Comparison of ENCODE assay signal across 1 cellular context in the genomic region with DNA sequence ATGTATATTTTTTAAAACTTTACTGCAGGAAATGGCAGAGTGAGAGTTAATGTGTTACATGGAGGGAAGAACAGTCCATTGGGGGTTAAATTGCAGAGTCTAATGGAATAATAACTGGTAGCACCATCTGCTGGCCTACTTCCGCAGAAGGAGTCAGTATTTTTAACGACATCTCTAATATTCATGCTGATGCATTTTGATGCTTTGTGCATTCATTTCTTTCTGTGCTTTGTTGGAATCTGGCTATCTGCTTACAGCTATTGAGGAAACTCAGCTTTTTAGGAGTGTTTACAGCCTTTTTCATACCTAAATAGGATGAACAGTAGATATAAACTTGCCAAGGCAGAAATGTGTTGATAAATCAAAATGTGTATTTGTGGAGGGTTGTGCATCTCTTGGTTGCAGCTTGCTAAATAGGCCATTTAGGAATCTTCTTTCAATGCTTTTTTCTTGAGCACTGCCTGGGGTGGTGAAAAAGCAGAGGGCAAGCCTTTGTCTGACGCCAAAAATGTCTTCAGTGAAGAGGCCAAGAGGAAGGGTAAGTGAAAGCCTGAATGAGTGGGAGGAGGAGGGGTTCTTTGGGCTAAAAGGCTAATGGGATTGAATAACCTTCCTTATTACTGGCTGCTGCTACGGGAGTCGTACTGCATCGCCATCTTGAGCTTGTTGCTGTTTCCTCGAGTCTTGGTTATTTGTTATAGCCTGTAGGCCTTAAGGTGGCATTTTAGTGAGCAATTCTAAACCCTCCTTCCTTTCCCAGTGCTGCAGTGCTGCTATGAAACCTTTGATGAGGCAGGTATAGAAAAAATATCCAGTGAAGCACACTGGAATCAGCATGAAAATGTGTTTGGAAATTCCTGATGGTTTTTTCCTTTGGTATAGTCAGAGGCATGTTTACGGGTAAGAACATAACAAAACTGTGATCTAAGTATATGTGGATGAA.
TF ChIP-seq lines count a peak whose summit lies in the region.

No MANE protein-coding gene starts in this region.

TF ChIP-seq in GM12878, 131 proteins besides CTCF, POLR2A, EP300 and RAD21 (continued from another document and continues in another):
- TF ChIP-seq SUZ12 (IDR thresholded peaks at IDR 0.05; ENCODE audit: unreplicated experiment), result no peak
- no peak for TF ChIP-seq RUNX3 (IDR thresholded peaks at IDR 0.05; ENCODE audit: low read length)
- no peak for TF ChIP-seq NR2C1 (IDR thresholded peaks at IDR 0.05)
- TF ChIP-seq, protein P1, sequence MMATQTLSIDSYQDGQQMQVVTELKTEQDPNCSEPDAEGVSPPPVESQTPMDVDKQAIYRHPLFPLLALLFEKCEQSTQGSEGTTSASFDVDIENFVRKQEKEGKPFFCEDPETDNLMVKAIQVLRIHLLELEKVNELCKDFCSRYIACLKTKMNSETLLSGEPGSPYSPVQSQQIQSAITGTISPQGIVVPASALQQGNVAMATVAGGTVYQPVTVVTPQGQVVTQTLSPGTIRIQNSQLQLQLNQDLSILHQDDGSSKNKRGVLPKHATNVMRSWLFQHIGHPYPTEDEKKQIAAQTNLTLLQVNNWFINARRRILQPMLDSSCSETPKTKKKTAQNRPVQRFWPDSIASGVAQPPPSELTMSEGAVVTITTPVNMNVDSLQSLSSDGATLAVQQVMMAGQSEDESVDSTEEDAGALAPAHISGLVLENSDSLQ (IDR thresholded peaks at IDR 0.05), result no peak
- TF ChIP-seq JUNB (IDR thresholded peaks at IDR 0.05), result no peak
- TF ChIP-seq, protein P2, sequence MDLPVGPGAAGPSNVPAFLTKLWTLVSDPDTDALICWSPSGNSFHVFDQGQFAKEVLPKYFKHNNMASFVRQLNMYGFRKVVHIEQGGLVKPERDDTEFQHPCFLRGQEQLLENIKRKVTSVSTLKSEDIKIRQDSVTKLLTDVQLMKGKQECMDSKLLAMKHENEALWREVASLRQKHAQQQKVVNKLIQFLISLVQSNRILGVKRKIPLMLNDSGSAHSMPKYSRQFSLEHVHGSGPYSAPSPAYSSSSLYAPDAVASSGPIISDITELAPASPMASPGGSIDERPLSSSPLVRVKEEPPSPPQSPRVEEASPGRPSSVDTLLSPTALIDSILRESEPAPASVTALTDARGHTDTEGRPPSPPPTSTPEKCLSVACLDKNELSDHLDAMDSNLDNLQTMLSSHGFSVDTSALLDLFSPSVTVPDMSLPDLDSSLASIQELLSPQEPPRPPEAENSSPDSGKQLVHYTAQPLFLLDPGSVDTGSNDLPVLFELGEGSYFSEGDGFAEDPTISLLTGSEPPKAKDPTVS (IDR thresholded peaks at IDR 0.05; ENCODE audit: low read depth, low read length), result no peak
- peak in 1 of 2 experiments; percentile 52; a peak in 1 of 3 replicates for TF ChIP-seq EGR1 (IDR thresholded peaks at IDR 0.05; ENCODE audit: borderline replicate concordance in 1 of 2, low read depth in 2 of 2, low read length in 2 of 2)
- TF ChIP-seq, protein P3, sequence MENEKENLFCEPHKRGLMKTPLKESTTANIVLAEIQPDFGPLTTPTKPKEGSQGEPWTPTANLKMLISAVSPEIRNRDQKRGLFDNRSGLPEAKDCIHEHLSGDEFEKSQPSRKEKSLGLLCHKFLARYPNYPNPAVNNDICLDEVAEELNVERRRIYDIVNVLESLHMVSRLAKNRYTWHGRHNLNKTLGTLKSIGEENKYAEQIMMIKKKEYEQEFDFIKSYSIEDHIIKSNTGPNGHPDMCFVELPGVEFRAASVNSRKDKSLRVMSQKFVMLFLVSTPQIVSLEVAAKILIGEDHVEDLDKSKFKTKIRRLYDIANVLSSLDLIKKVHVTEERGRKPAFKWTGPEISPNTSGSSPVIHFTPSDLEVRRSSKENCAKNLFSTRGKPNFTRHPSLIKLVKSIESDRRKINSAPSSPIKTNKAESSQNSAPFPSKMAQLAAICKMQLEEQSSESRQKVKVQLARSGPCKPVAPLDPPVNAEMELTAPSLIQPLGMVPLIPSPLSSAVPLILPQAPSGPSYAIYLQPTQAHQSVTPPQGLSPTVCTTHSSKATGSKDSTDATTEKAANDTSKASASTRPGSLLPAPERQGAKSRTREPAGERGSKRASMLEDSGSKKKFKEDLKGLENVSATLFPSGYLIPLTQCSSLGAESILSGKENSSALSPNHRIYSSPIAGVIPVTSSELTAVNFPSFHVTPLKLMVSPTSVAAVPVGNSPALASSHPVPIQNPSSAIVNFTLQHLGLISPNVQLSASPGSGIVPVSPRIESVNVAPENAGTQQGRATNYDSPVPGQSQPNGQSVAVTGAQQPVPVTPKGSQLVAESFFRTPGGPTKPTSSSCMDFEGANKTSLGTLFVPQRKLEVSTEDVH (IDR thresholded peaks at IDR 0.05; ENCODE audit: low read depth, partially characterized antibody), result no peak
- no peak for TF ChIP-seq SUPT20H (IDR thresholded peaks at IDR 0.05; ENCODE audit: borderline replicate concordance, control insufficient read depth, low read depth, low read length)
- TF ChIP-seq, protein P4, sequence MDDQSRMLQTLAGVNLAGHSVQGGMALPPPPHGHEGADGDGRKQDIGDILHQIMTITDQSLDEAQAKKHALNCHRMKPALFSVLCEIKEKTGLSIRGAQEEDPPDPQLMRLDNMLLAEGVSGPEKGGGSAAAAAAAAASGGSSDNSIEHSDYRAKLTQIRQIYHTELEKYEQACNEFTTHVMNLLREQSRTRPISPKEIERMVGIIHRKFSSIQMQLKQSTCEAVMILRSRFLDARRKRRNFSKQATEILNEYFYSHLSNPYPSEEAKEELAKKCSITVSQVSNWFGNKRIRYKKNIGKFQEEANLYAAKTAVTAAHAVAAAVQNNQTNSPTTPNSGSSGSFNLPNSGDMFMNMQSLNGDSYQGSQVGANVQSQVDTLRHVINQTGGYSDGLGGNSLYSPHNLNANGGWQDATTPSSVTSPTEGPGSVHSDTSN (IDR thresholded peaks at IDR 0.05; ENCODE audit: insufficient replicate concordance, low read depth, low read length), result no peak
- TF ChIP-seq CEBPZ (IDR thresholded peaks at IDR 0.05; ENCODE audit: low read depth, low read length), result no peak
- TF ChIP-seq TCF12 (IDR thresholded peaks at IDR 0.05; ENCODE audit: low read depth, low read length), result no peak
- TF ChIP-seq, protein P5, sequence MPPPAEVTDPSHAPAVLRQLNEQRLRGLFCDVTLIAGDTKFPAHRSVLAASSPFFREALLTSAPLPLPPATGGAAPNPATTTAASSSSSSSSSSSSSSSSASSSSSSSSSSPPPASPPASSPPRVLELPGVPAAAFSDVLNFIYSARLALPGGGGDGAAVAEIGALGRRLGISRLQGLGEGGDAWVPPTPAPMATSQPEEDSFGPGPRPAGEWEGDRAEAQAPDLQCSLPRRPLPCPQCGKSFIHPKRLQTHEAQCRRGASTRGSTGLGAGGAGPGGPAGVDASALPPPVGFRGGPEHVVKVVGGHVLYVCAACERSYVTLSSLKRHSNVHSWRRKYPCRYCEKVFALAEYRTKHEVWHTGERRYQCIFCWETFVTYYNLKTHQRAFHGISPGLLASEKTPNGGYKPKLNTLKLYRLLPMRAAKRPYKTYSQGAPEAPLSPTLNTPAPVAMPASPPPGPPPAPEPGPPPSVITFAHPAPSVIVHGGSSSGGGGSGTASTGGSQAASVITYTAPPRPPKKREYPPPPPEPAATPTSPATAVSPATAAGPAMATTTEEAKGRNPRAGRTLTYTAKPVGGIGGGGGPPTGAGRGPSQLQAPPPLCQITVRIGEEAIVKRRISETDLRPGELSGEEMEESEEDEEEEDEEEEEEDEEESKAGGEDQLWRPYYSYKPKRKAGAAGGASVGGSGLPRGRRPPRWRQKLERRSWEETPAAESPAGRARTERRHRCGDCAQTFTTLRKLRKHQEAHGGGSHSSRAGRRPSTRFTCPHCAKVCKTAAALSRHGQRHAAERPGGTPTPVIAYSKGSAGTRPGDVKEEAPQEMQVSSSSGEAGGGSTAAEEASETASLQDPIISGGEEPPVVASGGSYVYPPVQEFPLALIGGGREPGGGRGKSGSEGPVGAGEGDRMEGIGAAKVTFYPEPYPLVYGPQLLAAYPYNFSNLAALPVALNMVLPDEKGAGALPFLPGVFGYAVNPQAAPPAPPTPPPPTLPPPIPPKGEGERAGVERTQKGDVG (CRISPR knock-in tag; IDR thresholded peaks at IDR 0.05), result no peak
- peak; percentile 80 for TF ChIP-seq POLR2AphosphoS5 (IDR thresholded peaks at IDR 0.05; ENCODE audit: low read length)
- no peak for TF ChIP-seq FOXK2 (IDR thresholded peaks at IDR 0.05)
- TF ChIP-seq ZBTB33 (IDR thresholded peaks at IDR 0.05), result no peak
- TF ChIP-seq NR2C2 (IDR thresholded peaks at IDR 0.05; ENCODE audit: borderline replicate concordance, control insufficient read depth, insufficient read length, low read depth), result no peak
- TF ChIP-seq DPF2 (IDR thresholded peaks at IDR 0.05), result peak; percentile 33; the same call in 1 of the 2 replicates
- no peak for TF ChIP-seq HCFC1 (IDR thresholded peaks at IDR 0.05; ENCODE audit: low read length)
- TF ChIP-seq CHD2 (IDR thresholded peaks at IDR 0.05; ENCODE audit: borderline replicate concordance, low read depth, low read length), result no peak
- TF ChIP-seq ESRRA (IDR thresholded peaks at IDR 0.05; ENCODE audit: low read length), result no peak
- no peak for TF ChIP-seq NFIC (IDR thresholded peaks at IDR 0.05; ENCODE audit: low read depth, low read length)
- peak; percentile 47; the same call in 1 of the 2 replicates for TF ChIP-seq CBX5 (IDR thresholded peaks at IDR 0.05; ENCODE audit: low read depth)
- no peak for TF ChIP-seq BHLHE40 (IDR thresholded peaks at IDR 0.05; ENCODE audit: borderline replicate concordance in 1 of 2, low read depth in 2 of 2, low read length in 1 of 2)
- TF ChIP-seq YY1 (IDR thresholded peaks at IDR 0.05; ENCODE audit: low read depth, low read length), result peak; percentile 94
- TF ChIP-seq, protein P6, sequence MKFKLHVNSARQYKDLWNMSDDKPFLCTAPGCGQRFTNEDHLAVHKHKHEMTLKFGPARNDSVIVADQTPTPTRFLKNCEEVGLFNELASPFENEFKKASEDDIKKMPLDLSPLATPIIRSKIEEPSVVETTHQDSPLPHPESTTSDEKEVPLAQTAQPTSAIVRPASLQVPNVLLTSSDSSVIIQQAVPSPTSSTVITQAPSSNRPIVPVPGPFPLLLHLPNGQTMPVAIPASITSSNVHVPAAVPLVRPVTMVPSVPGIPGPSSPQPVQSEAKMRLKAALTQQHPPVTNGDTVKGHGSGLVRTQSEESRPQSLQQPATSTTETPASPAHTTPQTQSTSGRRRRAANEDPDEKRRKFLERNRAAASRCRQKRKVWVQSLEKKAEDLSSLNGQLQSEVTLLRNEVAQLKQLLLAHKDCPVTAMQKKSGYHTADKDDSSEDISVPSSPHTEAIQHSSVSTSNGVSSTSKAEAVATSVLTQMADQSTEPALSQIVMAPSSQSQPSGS (IDR thresholded peaks at IDR 0.05; ENCODE audit: low read length), result peak; percentile 33
- TF ChIP-seq, protein P7, sequence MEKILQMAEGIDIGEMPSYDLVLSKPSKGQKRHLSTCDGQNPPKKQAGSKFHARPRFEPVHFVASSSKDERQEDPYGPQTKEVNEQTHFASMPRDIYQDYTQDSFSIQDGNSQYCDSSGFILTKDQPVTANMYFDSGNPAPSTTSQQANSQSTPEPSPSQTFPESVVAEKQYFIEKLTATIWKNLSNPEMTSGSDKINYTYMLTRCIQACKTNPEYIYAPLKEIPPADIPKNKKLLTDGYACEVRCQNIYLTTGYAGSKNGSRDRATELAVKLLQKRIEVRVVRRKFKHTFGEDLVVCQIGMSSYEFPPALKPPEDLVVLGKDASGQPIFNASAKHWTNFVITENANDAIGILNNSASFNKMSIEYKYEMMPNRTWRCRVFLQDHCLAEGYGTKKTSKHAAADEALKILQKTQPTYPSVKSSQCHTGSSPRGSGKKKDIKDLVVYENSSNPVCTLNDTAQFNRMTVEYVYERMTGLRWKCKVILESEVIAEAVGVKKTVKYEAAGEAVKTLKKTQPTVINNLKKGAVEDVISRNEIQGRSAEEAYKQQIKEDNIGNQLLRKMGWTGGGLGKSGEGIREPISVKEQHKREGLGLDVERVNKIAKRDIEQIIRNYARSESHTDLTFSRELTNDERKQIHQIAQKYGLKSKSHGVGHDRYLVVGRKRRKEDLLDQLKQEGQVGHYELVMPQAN (conservative IDR thresholded peaks at IDR 0.05), result no peak; the same call in 1 of the 2 replicates
- no peak for TF ChIP-seq HDAC6 (IDR thresholded peaks at IDR 0.05; ENCODE audit: unreplicated experiment)
- TF ChIP-seq RBBP5 (conservative IDR thresholded peaks at IDR 0.05), result no peak
- TF ChIP-seq NFYA (IDR thresholded peaks at IDR 0.05; ENCODE audit: borderline replicate concordance, low read depth, low read length), result no peak
- no peak for TF ChIP-seq CBX3 (IDR thresholded peaks at IDR 0.05; ENCODE audit: borderline replicate concordance, low read depth)
- TF ChIP-seq ATF3 (IDR thresholded peaks at IDR 0.05; ENCODE audit: borderline replicate concordance, extremely low read depth, low read depth, low read length), result no peak
